In the genomic region with DNA sequence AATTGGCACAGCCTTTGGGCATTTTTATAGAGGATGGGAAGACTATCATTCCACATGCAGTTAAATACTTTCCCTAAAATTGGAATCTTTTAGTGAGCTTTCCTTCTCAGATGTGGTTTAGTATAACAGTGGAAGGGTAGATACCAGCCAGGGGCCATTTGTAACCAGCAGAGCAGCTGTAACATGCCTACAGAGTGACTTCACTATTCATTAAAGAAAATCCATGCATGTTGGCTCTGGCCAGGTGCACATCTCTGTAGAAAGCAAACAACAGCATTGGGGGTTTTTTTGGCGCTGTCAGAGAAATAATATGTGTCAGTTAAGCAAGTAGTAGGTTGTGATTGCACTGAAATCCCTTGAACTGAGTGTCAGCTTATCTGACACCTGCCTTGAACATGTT, we compare ENCODE assay signal across 17 cellular contexts.
"Had no signal": no experiment of that assay in that cellular context is flagged by ENCODE, and none has a peak within 500 bp of the region (broad histone marks: within the 10 kb centered on the region; RNA-seq: fewer than 3 reads in every experiment).

No MANE protein-coding gene starts in this region.

- DNase-seq: cortex of kidney; dorsolateral prefrontal cortex; effector CD8-positive, alpha-beta T cell; heart left ventricle; hippocampal formation; naive thymus-derived CD4-positive, alpha-beta T cell; nephron progenitor cell; psoas muscle; stimulated activated CD4-positive, alpha-beta T cell treated with anti-CD3 and anti-CD28 coated beads, Interleukin-2, amount 100 ng/mL, for 24 hours; stimulated activated CD4-positive, alpha-beta T cell treated with anti-CD3 and anti-CD28 coated beads, Interleukin-4, amount 100 ng/mL, for 4 hours; stimulated activated naive CD4-positive, alpha-beta T cell; stomach; substantia nigra; transverse colon had no signal

- H3K27ac ChIP-seq: dorsolateral prefrontal cortex, heart left ventricle, neutrophil, psoas muscle, skin epidermis, stomach, thoracic aorta, transverse colon had no signal

- H3K4me1 ChIP-seq: heart left ventricle, psoas muscle, stomach, transverse colon had no signal

- H3K4me3 ChIP-seq: dorsolateral prefrontal cortex, heart left ventricle, psoas muscle, skin epidermis, stomach, thoracic aorta, transverse colon had no signal

- H3K36me3 ChIP-seq: heart left ventricle, neutrophil, stomach, thoracic aorta, transverse colon had no signal

- H3K27me3 ChIP-seq: dorsolateral prefrontal cortex, heart left ventricle, neutrophil, stomach, transverse colon had no signal

- H3K9me3 ChIP-seq: neutrophil, psoas muscle, stomach, thoracic aorta, transverse colon had no signal
